1 cellular context compared by ENCODE assay signal in the genomic region with DNA sequence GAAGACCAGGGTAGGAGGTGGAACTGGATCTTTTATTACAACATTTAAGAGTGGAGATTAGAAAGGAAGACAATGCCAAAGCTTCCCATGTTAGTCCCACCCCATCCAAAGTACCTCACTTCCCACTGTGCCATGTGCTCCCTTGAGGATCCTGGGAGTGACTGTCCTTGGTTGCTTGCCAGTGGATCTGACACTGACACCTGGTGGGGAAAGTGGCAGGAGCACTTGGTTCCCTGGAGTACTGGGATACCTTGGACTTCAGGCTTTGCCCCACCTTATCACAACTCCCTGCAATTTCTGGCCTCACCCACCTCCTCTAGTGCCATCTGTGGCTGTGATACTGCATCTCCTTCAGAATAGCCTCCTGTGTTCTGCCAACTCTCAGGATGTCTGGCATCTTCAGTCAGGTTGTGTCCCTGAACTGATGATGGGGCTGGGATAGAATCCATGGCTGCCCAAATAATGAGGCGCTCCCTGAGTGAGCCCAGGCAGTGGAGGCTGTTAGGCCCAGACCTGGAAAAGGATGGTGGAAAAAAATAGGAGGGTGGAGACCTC.
TF ChIP-seq lines count a peak whose summit lies in the region.

No MANE protein-coding gene starts in this region.

TF ChIP-seq in HEK293, 187 proteins besides CTCF, POLR2A, EP300 and RAD21 (continued from another document):
- TF ChIP-seq, protein P1, sequence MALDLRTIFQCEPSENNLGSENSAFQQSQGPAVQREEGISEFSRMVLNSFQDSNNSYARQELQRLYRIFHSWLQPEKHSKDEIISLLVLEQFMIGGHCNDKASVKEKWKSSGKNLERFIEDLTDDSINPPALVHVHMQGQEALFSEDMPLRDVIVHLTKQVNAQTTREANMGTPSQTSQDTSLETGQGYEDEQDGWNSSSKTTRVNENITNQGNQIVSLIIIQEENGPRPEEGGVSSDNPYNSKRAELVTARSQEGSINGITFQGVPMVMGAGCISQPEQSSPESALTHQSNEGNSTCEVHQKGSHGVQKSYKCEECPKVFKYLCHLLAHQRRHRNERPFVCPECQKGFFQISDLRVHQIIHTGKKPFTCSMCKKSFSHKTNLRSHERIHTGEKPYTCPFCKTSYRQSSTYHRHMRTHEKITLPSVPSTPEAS (tag by site-specific recombination; IDR thresholded peaks at IDR 0.05) = no peak
- TF ChIP-seq, protein P2, sequence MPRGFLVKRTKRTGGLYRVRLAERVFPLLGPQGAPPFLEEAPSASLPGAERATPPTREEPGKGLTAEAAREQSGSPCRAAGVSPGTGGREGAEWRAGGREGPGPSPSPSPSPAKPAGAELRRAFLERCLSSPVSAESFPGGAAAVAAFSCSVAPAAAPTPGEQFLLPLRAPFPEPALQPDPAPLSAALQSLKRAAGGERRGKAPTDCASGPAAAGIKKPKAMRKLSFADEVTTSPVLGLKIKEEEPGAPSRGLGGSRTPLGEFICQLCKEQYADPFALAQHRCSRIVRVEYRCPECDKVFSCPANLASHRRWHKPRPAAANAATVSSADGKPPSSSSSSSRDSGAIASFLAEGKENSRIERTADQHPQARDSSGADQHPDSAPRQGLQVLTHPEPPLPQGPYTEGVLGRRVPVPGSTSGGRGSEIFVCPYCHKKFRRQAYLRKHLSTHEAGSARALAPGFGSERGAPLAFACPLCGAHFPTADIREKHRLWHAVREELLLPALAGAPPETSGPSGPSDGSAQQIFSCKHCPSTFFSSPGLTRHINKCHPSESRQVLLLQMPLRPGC (tag by site-specific recombination; IDR thresholded peaks at IDR 0.05) = no peak
- no peak for TF ChIP-seq ZNF791 (tag by site-specific recombination; IDR thresholded peaks at IDR 0.05)
- TF ChIP-seq ZNF670 (tag by site-specific recombination; IDR thresholded peaks at IDR 0.05; ENCODE audit: low read depth) = no peak
- TF ChIP-seq, protein P3, sequence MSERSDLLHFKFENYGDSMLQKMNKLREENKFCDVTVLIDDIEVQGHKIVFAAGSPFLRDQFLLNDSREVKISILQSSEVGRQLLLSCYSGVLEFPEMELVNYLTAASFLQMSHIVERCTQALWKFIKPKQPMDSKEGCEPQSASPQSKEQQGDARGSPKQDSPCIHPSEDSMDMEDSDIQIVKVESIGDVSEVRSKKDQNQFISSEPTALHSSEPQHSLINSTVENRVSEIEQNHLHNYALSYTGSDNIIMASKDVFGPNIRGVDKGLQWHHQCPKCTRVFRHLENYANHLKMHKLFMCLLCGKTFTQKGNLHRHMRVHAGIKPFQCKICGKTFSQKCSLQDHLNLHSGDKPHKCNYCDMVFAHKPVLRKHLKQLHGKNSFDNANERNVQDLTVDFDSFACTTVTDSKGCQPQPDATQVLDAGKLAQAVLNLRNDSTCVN (tag by site-specific recombination; optimal IDR thresholded peaks at IDR 0.05) = no peak
- TF ChIP-seq ZNF37A (tag by site-specific recombination; IDR thresholded peaks at IDR 0.05) = no peak
- TF ChIP-seq ZNF112 (tag by site-specific recombination; IDR thresholded peaks at IDR 0.05) = no peak
- TF ChIP-seq, protein P4, sequence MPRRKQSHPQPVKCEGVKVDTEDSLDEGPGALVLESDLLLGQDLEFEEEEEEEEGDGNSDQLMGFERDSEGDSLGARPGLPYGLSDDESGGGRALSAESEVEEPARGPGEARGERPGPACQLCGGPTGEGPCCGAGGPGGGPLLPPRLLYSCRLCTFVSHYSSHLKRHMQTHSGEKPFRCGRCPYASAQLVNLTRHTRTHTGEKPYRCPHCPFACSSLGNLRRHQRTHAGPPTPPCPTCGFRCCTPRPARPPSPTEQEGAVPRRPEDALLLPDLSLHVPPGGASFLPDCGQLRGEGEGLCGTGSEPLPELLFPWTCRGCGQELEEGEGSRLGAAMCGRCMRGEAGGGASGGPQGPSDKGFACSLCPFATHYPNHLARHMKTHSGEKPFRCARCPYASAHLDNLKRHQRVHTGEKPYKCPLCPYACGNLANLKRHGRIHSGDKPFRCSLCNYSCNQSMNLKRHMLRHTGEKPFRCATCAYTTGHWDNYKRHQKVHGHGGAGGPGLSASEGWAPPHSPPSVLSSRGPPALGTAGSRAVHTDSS (tag by site-specific recombination; IDR thresholded peaks at IDR 0.05) = no peak
- TF ChIP-seq, protein P5, sequence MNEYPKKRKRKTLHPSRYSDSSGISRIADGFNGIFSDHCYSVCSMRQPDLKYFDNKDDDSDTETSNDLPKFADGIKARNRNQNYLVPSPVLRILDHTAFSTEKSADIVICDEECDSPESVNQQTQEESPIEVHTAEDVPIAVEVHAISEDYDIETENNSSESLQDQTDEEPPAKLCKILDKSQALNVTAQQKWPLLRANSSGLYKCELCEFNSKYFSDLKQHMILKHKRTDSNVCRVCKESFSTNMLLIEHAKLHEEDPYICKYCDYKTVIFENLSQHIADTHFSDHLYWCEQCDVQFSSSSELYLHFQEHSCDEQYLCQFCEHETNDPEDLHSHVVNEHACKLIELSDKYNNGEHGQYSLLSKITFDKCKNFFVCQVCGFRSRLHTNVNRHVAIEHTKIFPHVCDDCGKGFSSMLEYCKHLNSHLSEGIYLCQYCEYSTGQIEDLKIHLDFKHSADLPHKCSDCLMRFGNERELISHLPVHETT (tag by site-specific recombination; IDR thresholded peaks at IDR 0.05) = no peak
- TF ChIP-seq, protein P6, sequence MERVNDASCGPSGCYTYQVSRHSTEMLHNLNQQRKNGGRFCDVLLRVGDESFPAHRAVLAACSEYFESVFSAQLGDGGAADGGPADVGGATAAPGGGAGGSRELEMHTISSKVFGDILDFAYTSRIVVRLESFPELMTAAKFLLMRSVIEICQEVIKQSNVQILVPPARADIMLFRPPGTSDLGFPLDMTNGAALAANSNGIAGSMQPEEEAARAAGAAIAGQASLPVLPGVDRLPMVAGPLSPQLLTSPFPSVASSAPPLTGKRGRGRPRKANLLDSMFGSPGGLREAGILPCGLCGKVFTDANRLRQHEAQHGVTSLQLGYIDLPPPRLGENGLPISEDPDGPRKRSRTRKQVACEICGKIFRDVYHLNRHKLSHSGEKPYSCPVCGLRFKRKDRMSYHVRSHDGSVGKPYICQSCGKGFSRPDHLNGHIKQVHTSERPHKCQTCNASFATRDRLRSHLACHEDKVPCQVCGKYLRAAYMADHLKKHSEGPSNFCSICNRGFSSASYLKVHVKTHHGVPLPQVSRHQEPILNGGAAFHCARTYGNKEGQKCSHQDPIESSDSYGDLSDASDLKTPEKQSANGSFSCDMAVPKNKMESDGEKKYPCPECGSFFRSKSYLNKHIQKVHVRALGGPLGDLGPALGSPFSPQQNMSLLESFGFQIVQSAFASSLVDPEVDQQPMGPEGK (tag by site-specific recombination; IDR thresholded peaks at IDR 0.05) = no peak
- TF ChIP-seq ZNF600 (tag by site-specific recombination; IDR thresholded peaks at IDR 0.05) = peak; percentile 54
- TF ChIP-seq ZNF19 (tag by site-specific recombination; IDR thresholded peaks at IDR 0.05; ENCODE audit: low read depth) = no peak
- TF ChIP-seq, protein P7, sequence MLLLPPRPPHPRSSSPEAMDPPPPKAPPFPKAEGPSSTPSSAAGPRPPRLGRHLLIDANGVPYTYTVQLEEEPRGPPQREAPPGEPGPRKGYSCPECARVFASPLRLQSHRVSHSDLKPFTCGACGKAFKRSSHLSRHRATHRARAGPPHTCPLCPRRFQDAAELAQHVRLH (tag by site-specific recombination; IDR thresholded peaks at IDR 0.05) = no peak
- no peak for TF ChIP-seq ZNF140 (tag by site-specific recombination; IDR thresholded peaks at IDR 0.05)
- no peak for TF ChIP-seq GFI1B (tag by site-specific recombination; IDR thresholded peaks at IDR 0.05)
- TF ChIP-seq ZNF266 (tag by site-specific recombination; IDR thresholded peaks at IDR 0.05; ENCODE audit: low read depth) = no peak
- no peak for TF ChIP-seq ZNF677 (tag by site-specific recombination; IDR thresholded peaks at IDR 0.05)
- no peak for TF ChIP-seq ZSCAN30 (tag by site-specific recombination; IDR thresholded peaks at IDR 0.05)
- TF ChIP-seq ZNF654 (tag by site-specific recombination; IDR thresholded peaks at IDR 0.05; ENCODE audit: low read depth) = peak; percentile 34
- no peak for TF ChIP-seq ZNF785 (tag by site-specific recombination; IDR thresholded peaks at IDR 0.05)
- TF ChIP-seq ZNF423 (tag by site-specific recombination; IDR thresholded peaks at IDR 0.05) = 0 out of 2 replicates have a peak, but pooled peaks have one; percentile 45
- TF ChIP-seq, protein P8, sequence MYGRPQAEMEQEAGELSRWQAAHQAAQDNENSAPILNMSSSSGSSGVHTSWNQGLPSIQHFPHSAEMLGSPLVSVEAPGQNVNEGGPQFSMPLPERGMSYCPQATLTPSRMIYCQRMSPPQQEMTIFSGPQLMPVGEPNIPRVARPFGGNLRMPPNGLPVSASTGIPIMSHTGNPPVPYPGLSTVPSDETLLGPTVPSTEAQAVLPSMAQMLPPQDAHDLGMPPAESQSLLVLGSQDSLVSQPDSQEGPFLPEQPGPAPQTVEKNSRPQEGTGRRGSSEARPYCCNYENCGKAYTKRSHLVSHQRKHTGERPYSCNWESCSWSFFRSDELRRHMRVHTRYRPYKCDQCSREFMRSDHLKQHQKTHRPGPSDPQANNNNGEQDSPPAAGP (tag by site-specific recombination; IDR thresholded peaks at IDR 0.05) = 0 out of 2 replicates have a peak, but pooled peaks have one; percentile 16
- TF ChIP-seq ZBTB48 (tag by site-specific recombination; IDR thresholded peaks at IDR 0.05) = peak; percentile 47
- TF ChIP-seq WT1 (tag by site-specific recombination; IDR thresholded peaks at IDR 0.05) = peak; percentile 42
- TF ChIP-seq, protein P9, sequence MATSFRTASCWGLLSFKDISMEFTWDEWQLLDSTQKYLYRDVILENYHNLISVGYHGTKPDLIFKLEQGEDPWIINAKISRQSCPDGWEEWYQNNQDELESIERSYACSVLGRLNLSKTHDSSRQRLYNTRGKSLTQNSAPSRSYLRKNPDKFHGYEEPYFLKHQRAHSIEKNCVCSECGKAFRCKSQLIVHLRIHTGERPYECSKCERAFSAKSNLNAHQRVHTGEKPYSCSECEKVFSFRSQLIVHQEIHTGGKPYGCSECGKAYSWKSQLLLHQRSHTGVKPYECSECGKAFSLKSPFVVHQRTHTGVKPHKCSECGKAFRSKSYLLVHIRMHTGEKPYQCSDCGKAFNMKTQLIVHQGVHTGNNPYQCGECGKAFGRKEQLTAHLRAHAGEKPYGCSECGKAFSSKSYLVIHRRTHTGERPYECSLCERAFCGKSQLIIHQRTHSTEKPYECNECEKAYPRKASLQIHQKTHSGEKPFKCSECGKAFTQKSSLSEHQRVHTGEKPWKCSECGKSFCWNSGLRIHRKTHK (tag by site-specific recombination; IDR thresholded peaks at IDR 0.05) = no peak
- TF ChIP-seq OVOL3 (tag by site-specific recombination; IDR thresholded peaks at IDR 0.05) = no peak
- 0 out of 2 replicates have a peak, but pooled peaks have one; percentile 4 for TF ChIP-seq ZXDB (tag by site-specific recombination; IDR thresholded peaks at IDR 0.05)
- TF ChIP-seq SP2 (tag by site-specific recombination; IDR thresholded peaks at IDR 0.05) = peak; percentile 33
- peak; percentile 83 for TF ChIP-seq ZNF76 (tag by site-specific recombination; IDR thresholded peaks at IDR 0.05; ENCODE audit: borderline replicate concordance, low read depth)
- TF ChIP-seq SETDB1 (IDR thresholded peaks at IDR 0.05; ENCODE audit: insufficient read length, low read length) = no peak
- 0 out of 2 replicates have a peak, but pooled peaks have one; percentile 13 for TF ChIP-seq KLF7 (tag by site-specific recombination; IDR thresholded peaks at IDR 0.05; ENCODE audit: borderline replicate concordance)
- peak; percentile 67 for TF ChIP-seq IKZF3 (tag by site-specific recombination; IDR thresholded peaks at IDR 0.05)
- peak; percentile 61 for TF ChIP-seq ZBTB17 (tag by site-specific recombination; IDR thresholded peaks at IDR 0.05)
- no peak for TF ChIP-seq ZNF501 (tag by site-specific recombination; IDR thresholded peaks at IDR 0.05)
- 0 out of 2 replicates have a peak, but pooled peaks have one; percentile 55 for TF ChIP-seq ZIC2 (tag by site-specific recombination; IDR thresholded peaks at IDR 0.05)
- TF ChIP-seq, protein P10, sequence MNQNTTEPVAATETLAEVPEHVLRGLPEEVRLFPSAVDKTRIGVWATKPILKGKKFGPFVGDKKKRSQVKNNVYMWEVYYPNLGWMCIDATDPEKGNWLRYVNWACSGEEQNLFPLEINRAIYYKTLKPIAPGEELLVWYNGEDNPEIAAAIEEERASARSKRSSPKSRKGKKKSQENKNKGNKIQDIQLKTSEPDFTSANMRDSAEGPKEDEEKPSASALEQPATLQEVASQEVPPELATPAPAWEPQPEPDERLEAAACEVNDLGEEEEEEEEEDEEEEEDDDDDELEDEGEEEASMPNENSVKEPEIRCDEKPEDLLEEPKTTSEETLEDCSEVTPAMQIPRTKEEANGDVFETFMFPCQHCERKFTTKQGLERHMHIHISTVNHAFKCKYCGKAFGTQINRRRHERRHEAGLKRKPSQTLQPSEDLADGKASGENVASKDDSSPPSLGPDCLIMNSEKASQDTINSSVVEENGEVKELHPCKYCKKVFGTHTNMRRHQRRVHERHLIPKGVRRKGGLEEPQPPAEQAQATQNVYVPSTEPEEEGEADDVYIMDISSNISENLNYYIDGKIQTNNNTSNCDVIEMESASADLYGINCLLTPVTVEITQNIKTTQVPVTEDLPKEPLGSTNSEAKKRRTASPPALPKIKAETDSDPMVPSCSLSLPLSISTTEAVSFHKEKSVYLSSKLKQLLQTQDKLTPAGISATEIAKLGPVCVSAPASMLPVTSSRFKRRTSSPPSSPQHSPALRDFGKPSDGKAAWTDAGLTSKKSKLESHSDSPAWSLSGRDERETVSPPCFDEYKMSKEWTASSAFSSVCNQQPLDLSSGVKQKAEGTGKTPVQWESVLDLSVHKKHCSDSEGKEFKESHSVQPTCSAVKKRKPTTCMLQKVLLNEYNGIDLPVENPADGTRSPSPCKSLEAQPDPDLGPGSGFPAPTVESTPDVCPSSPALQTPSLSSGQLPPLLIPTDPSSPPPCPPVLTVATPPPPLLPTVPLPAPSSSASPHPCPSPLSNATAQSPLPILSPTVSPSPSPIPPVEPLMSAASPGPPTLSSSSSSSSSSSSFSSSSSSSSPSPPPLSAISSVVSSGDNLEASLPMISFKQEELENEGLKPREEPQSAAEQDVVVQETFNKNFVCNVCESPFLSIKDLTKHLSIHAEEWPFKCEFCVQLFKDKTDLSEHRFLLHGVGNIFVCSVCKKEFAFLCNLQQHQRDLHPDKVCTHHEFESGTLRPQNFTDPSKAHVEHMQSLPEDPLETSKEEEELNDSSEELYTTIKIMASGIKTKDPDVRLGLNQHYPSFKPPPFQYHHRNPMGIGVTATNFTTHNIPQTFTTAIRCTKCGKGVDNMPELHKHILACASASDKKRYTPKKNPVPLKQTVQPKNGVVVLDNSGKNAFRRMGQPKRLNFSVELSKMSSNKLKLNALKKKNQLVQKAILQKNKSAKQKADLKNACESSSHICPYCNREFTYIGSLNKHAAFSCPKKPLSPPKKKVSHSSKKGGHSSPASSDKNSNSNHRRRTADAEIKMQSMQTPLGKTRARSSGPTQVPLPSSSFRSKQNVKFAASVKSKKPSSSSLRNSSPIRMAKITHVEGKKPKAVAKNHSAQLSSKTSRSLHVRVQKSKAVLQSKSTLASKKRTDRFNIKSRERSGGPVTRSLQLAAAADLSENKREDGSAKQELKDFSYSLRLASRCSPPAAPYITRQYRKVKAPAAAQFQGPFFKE (tag by site-specific recombination; IDR thresholded peaks at IDR 0.05; ENCODE audit: borderline replicate concordance) = no peak
- no peak for TF ChIP-seq ZNF48 (tag by site-specific recombination; IDR thresholded peaks at IDR 0.05)
- no peak for TF ChIP-seq ZNF157 (tag by site-specific recombination; IDR thresholded peaks at IDR 0.05)
- TF ChIP-seq ZBTB21 (tag by site-specific recombination; IDR thresholded peaks at IDR 0.05) = no peak
- TF ChIP-seq SP7 (tag by site-specific recombination; IDR thresholded peaks at IDR 0.05) = no peak; the same call in 1 of the 2 replicates
- TF ChIP-seq HOXC10 (CRISPR knock-in tag; IDR thresholded peaks at IDR 0.05) = no peak
- peak; percentile 60; the same call in 1 of the 2 replicates for TF ChIP-seq ZNF660 (tag by site-specific recombination; IDR thresholded peaks at IDR 0.05)
- TF ChIP-seq KLF1 (tag by site-specific recombination; IDR thresholded peaks at IDR 0.05) = peak; percentile 28; the same call in 1 of the 2 replicates
